In the genomic region with DNA sequence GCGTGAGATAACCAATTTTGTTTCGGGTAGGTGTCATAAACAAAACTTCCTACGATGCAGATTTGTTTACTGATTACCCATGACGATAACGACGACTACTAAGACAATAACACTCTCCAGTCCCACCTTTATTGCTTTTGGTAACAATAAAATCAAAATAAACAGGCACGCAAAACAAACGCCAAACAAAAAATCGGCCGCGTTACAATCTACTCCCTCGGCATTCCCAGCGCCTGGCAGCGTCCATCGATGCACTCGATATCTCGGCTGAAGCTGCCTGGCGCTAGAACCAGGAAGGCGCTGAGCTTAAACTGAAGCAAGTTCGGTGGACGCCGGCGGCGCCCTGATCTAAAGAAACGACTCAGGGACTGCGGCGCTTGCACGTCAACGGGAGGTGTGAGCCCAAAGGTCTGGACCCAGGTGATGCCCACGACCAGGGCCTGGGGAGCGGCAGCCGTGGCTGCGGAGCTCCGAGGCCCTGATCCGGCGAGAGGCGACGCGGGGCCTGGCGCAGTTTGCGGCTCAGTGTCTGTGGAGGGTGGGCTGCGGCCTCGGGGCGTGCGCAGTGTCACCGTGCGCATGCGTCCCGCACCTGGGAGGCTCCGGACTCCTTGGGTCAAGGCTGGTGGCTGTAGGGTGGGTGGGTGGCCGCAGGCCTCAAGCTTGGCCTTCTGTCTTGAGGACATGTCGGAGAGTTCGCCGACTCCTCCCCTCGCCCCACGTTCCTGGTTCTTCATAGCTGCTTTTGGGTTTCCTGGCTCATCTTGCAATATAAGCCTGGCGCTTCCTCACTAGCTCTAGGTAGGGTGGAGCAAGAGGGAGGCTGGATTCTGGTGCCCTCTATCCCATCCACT, we compare ENCODE assay signal across 8 cellular contexts. TPM values are rescaled to one million over a fixed set of nuclear protein-coding genes. Genes with fewer than 3 reads are reported as not detected.
DNase-seq lines count a peak whose midpoint lies in the region; ATAC-seq and TF ChIP-seq lines count a peak whose summit lies in the region.

TSS of gene RSRC1 (plus strand) at position 286 of the 854 bp plus-strand sequence. CDS start 12,016 bp downstream, outside the sequence.

- TF ChIP-seq EP300 in Ishikawa (IDR thresholded peaks at IDR 0.05; ENCODE audit: borderline replicate concordance): no peak; the same call in 1 of the 2 replicates

- peak within 1 kb of the TSS; percentile 91 for H3K27ac Mint-ChIP-seq in activated T-cell treated with anti-CD3 and anti-CD28 coated beads, Interleukin-2, amount 50 U/mL, for 24 hours

- peak; percentile 76 for ATAC-seq in GM21619 (IDR thresholded peaks at IDR 0.05; ENCODE audit: unreplicated experiment)
- peak; percentile 91 for ATAC-seq in esophagus mucosa

- H3K27me3 Mint-ChIP-seq in activated T-cell treated with anti-CD3 and anti-CD28 coated beads, Interleukin-2, amount 50 U/mL, for 24 hours: peaks cover 43% of the 10 kb centered on the region

- H3K4me3 Mint-ChIP-seq in activated T-cell treated with anti-CD3 and anti-CD28 coated beads, Interleukin-2, amount 50 U/mL, for 24 hours: peak within 1 kb of the TSS; percentile 96

- DNase-seq in DMS114 treated with DMSO at 0.1 percent for 48 hours (lab: John Stamatoyannopoulos, UW; ENCODE audit: unreplicated experiment) (peak; percentile 78), myocyte (ENCODE audit: low read depth) (peak; percentile 92)
- DNase-seq in activated T-cell treated with anti-CD3 and anti-CD28 coated beads, Interleukin-2, amount 50 U/mL, for 24 hours: peak; percentile 85
- DNase-seq in stimulated activated CD8-positive, alpha-beta memory T cell treated with anti-CD3 and anti-CD28 coated beads, Interleukin-7, amount 100 ng/mL, for 4 hours (ENCODE audit: low read depth in 2 of 2): peak; percentile 56 to 70

- H3K9me3 Mint-ChIP-seq in activated T-cell treated with anti-CD3 and anti-CD28 coated beads, Interleukin-2, amount 50 U/mL, for 24 hours: peaks cover 8% of the 10 kb centered on the region

- H3K36me3 Mint-ChIP-seq in activated T-cell treated with anti-CD3 and anti-CD28 coated beads, Interleukin-2, amount 50 U/mL, for 24 hours (ENCODE audit: low read depth): peaks cover 39% of the 10 kb centered on the region

- TF ChIP-seq RAD21 in Ishikawa (IDR thresholded peaks at IDR 0.05; ENCODE audit: low read depth): no peak; the same call in 1 of the 2 replicates

- peaks cover 68% of the 10 kb centered on the region for H3K4me1 Mint-ChIP-seq in activated T-cell treated with anti-CD3 and anti-CD28 coated beads, Interleukin-2, amount 50 U/mL, for 24 hours (ENCODE audit: low read depth)

TF ChIP-seq in Ishikawa, 13 proteins besides CTCF, POLR2A, EP300 and RAD21:
- peak; percentile 55 for TF ChIP-seq TAF1 (IDR thresholded peaks at IDR 0.05; ENCODE audit: low read depth)
- TF ChIP-seq, protein P1, sequence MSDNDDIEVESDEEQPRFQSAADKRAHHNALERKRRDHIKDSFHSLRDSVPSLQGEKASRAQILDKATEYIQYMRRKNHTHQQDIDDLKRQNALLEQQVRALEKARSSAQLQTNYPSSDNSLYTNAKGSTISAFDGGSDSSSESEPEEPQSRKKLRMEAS (IDR thresholded peaks at IDR 0.05): peak; percentile 82
- TF ChIP-seq ZBTB7A (IDR thresholded peaks at IDR 0.05; ENCODE audit: low read depth): no peak
- TF ChIP-seq REST (IDR thresholded peaks at IDR 0.05; ENCODE audit: low read depth): 0 out of 2 replicates have a peak, but pooled peaks have one; percentile 0
- no peak for TF ChIP-seq CEBPB (IDR thresholded peaks at IDR 0.05)
- TF ChIP-seq YY1 (IDR thresholded peaks at IDR 0.05; ENCODE audit: low read depth): peak; percentile 82
TF ChIP-seq in Ishikawa: peak in this region for 4.

TF ChIP-seq in PFSK-1, 5 proteins besides CTCF, POLR2A, EP300 and RAD21:
- TF ChIP-seq POLR2AphosphoS5 (IDR thresholded peaks at IDR 0.05; ENCODE audit: low read depth, low read length): peak; percentile 90
- 0 out of 4 replicates have a peak, but pooled peaks of 1 of the 2 experiments have one; percentile 6 for TF ChIP-seq REST (IDR thresholded peaks at IDR 0.05; ENCODE audit: insufficient read depth in 1 of 2, low read depth in 2 of 2, low read length in 2 of 2)
- TF ChIP-seq TAF1 (IDR thresholded peaks at IDR 0.05; ENCODE audit: borderline replicate concordance, insufficient read depth, low read length): peak; percentile 68; the same call in 1 of the 2 replicates
- no peak for TF ChIP-seq FOXP2 (optimal IDR thresholded peaks at IDR 0.05; ENCODE audit: borderline replicate concordance, extremely low read depth, extremely low read length, insufficient read depth)
- TF ChIP-seq SIN3A (IDR thresholded peaks at IDR 0.05; ENCODE audit: borderline replicate concordance, insufficient read depth, low read length): 0 out of 2 replicates have a peak, but pooled peaks have one; percentile 18

RNA-seq across cellular contexts. Expression of gene RSRC1, which starts in this region (rescaled TPM):
- 13.1 TPM for polyA plus RNA-seq in PFSK-1 (2012; ENCODE audit: insufficient read length, low read depth)
- total RNA-seq in esophagus mucosa: 16.9 TPM
- 29.0 and 34.3 TPM in 2 replicates for total RNA-seq in myocyte
- 13.3 TPM for polyA plus RNA-seq in myocyte (2012)

Comparison
In these comparisons a context has a peak if more than half of its experiments do, and no peak if none do; other contexts are left out.
1. Peak in every context shown above with its lines: DNase-seq and ATAC-seq.